ENCODE assay signal across 2 cellular contexts in genomic region chr7:2271273-2272026, GRCh38.
TF ChIP-seq lines count a peak whose summit lies in the region.

No MANE protein-coding gene starts in this region.

TF ChIP-seq in SK-N-SH treated with all-trans-retinoic acid at 6 μM for 48 hours, 23 proteins besides CTCF, POLR2A, EP300 and RAD21 (continued from another document):
- TF ChIP-seq TSHZ2 (CRISPR knock-in tag; IDR thresholded peaks at IDR 0.05) (no peak), GLIS3 (CRISPR knock-in tag; IDR thresholded peaks at IDR 0.05) (no peak), ZC3H10 (CRISPR knock-in tag; IDR thresholded peaks at IDR 0.05) (no peak), ZNF70 (CRISPR knock-in tag; IDR thresholded peaks at IDR 0.05) (no peak), CSRNP3 (CRISPR knock-in tag; IDR thresholded peaks at IDR 0.05) (no peak), ISL1 (CRISPR knock-in tag; IDR thresholded peaks at IDR 0.05) (no peak), RARB (CRISPR knock-in tag; IDR thresholded peaks at IDR 0.05) (no peak), CSDC2 (CRISPR knock-in tag; IDR thresholded peaks at IDR 0.05) (no peak), ZFP3 (CRISPR knock-in tag; IDR thresholded peaks at IDR 0.05) (no peak), CREB5 (CRISPR knock-in tag; IDR thresholded peaks at IDR 0.05; ENCODE audit: low read depth) (no peak), ZNF565 (CRISPR knock-in tag; conservative IDR thresholded peaks at IDR 0.05; ENCODE audit: low read depth) (no peak), ZNF8 (CRISPR knock-in tag; IDR thresholded peaks at IDR 0.05) (no peak)

TF ChIP-seq in WTC11, 78 proteins besides CTCF, POLR2A, EP300 and RAD21:
- no peak for TF ChIP-seq AR (CRISPR knock-in tag; IDR thresholded peaks at IDR 0.05)
- TF ChIP-seq CBFB (CRISPR knock-in tag; IDR thresholded peaks at IDR 0.05; ENCODE audit: low read depth) = no peak
- TF ChIP-seq AFF4 (CRISPR knock-in tag; IDR thresholded peaks at IDR 0.05; ENCODE audit: borderline replicate concordance) = no peak
- no peak for TF ChIP-seq TEAD1 (CRISPR knock-in tag; IDR thresholded peaks at IDR 0.05)
- no peak for TF ChIP-seq EMX1 (CRISPR knock-in tag; IDR thresholded peaks at IDR 0.05)
- TF ChIP-seq TP53 (CRISPR knock-in tag; IDR thresholded peaks at IDR 0.05) = no peak
